Comparison of ENCODE assay signal across 17 cellular contexts in genomic region chr15:73727330-73728018, GRCh38. TPM values are rescaled to one million over a fixed set of nuclear protein-coding genes. Genes with fewer than 3 reads are reported as not detected.
A peak's percentile ranks its signal among the peaks of the same experiment; 100 is the strongest.
DNase-seq lines count a peak whose midpoint lies in the region; ATAC-seq and TF ChIP-seq lines count a peak whose summit lies in the region.
"Had no signal": no experiment of that assay in that cellular context is flagged by ENCODE, and none has a peak within 500 bp of the region (broad histone marks: within the 10 kb centered on the region; RNA-seq: fewer than 3 reads in every experiment).

No MANE protein-coding gene starts in this region.

- H3K27ac ChIP-seq in trophoblast cell (ENCODE audit: low read depth, low read length) = no peak overlapping the region
- H3K27ac ChIP-seq: uterus had no signal

- H3K36me3 Mint-ChIP-seq in neural crest cell (ENCODE audit: low read depth) (no peaks in the 10 kb centered on the region), WTC11 (no peaks in the 10 kb centered on the region)
- H3K36me3 Mint-ChIP-seq: activated naive CD8-positive, alpha-beta T cell treated with anti-CD3 and anti-CD28 coated beads, Interleukin-2, amount 10 ng/mL, durations not matched to agents 7 days and 5 days; CD8-positive, alpha-beta T cell had no signal

- no peak for TF ChIP-seq CTCF in fibroblast of mammary gland (conservative IDR thresholded peaks at IDR 0.05; ENCODE audit: control insufficient read depth, insufficient read depth, low read depth, low read length)
- no peak for TF ChIP-seq CTCF in neural crest cell (conservative IDR thresholded peaks at IDR 0.05)
- no peak for TF ChIP-seq CTCF in WTC11 (IDR thresholded peaks at IDR 0.05)
- TF ChIP-seq CTCF in GM13976 (IDR thresholded peaks at IDR 0.05; ENCODE audit: borderline replicate concordance, control extremely low read depth, extremely low read depth, insufficient read depth, missing control alignments) = no peak

- no peaks in the 10 kb centered on the region for H3K36me3 ChIP-seq in MG63
- no peaks in the 10 kb centered on the region for H3K36me3 ChIP-seq in trophoblast cell (ENCODE audit: control insufficient read depth in 1 of 2, insufficient read depth in 2 of 2, low read length in 2 of 2)
- H3K36me3 ChIP-seq: uterus had no signal

- no peak overlapping the region for H3K4me2 ChIP-seq in trophoblast cell (ENCODE audit: low read length)

- no peak overlapping the region for H4K91ac ChIP-seq in trophoblast cell (ENCODE audit: low read depth, low read length)

- H3K27ac Mint-ChIP-seq in neural crest cell (ENCODE audit: unreplicated experiment) = peak overlapping the region; percentile 31
- H3K27ac Mint-ChIP-seq in WTC11 = no peak overlapping the region
- H3K27ac Mint-ChIP-seq: activated naive CD8-positive, alpha-beta T cell treated with anti-CD3 and anti-CD28 coated beads, Interleukin-2, amount 10 ng/mL, durations not matched to agents 7 days and 5 days; CD8-positive, alpha-beta T cell had no signal

- no peak overlapping the region for H2BK12ac ChIP-seq in trophoblast cell (ENCODE audit: low read length)

- no peak overlapping the region for H2BK120ac ChIP-seq in trophoblast cell (ENCODE audit: insufficient read depth, low read length, poor library complexity)

- no peak overlapping the region for H3K18ac ChIP-seq in trophoblast cell (ENCODE audit: low read length)

- POLR2A ChIA-PET in WTC11 (lab: Charles Lee) = no interaction called here

- no peak overlapping the region for H3K4ac ChIP-seq in trophoblast cell (ENCODE audit: low read depth, low read length)

- no peak overlapping the region for H3K4me3 ChIP-seq in MG63
- no peak overlapping the region for H3K4me3 ChIP-seq in fibroblast of mammary gland (ENCODE audit: control insufficient read depth, low read depth, low read length)
- H3K4me3 ChIP-seq in trophoblast cell (ENCODE audit: low read depth, low read length) = no peak overlapping the region
- H3K4me3 ChIP-seq: uterus had no signal

- no peak overlapping the region for H4K12ac ChIP-seq in trophoblast cell (ENCODE audit: low read depth, low read length)

- H2BK5ac ChIP-seq in trophoblast cell (ENCODE audit: low read depth, low read length, poor library complexity) = no peak overlapping the region

- no CpG with 5 or more reads among the region's 7 CpGs for WGBS in trophoblast cell (ENCODE audit: extremely low coverage, insufficient coverage, insufficient read length)

- H3K9ac ChIP-seq in trophoblast cell (ENCODE audit: low read length) = no peak overlapping the region

- H3K79me2 ChIP-seq in trophoblast cell (ENCODE audit: control insufficient read depth, insufficient read depth, low read length, poor library complexity) = no peaks in the 10 kb centered on the region

- DNase-seq in AG20443 (ENCODE audit: low spot score) = peak; percentile 72
- peak; percentile 11 for DNase-seq in MG63
- DNase-seq in fibroblast of mammary gland (ENCODE audit: low read depth) = peak; percentile 76
- DNase-seq in neural crest cell (ENCODE audit: low read depth, low spot score) = no peak
- no peak for DNase-seq in NCI-H748 (lab: John Stamatoyannopoulos, UW; ENCODE audit: unreplicated experiment)
- DNase-seq in WTC11 (ENCODE audit: low spot score) = no peak
- DNase-seq in GM13976 (ENCODE audit: low spot score) = no peak
- DNase-seq in trophoblast cell = no peak
- DNase-seq: activated CD4-positive, CD25-positive, alpha-beta regulatory T cell; activated CD8-positive, alpha-beta memory T cell treated with anti-CD3 and anti-CD28 coated beads, Interleukin-2, amount 50 U/mL, for 48 hours; activated naive CD8-positive, alpha-beta T cell treated with anti-CD3 and anti-CD28 coated beads, Interleukin-2, amount 10 ng/mL, durations not matched to agents 7 days and 5 days; CD8-positive, alpha-beta T cell; H7; stimulated activated CD4-positive, alpha-beta T cell treated with anti-CD3 and anti-CD28 coated beads, Interleukin-4, amount 100 ng/mL, for 24 hours; stimulated activated naive CD4-positive, alpha-beta T cell; SW 1271; uterus had no signal

- H3K9me3 ChIP-seq in MG63 = 0 out of 2 replicates have a peak, but pooled peaks cover 2% of the 10 kb centered on the region
- H3K9me3 ChIP-seq in trophoblast cell (ENCODE audit: insufficient read depth, low read depth, low read length) = no peaks in the 10 kb centered on the region
- H3K9me3 ChIP-seq: uterus had no signal

- H3K4me1 ChIP-seq in trophoblast cell (ENCODE audit: control insufficient read depth in 1 of 2, insufficient read depth in 2 of 2, low read length in 2 of 2) = no peaks in the 10 kb centered on the region
- H3K4me1 ChIP-seq: uterus had no signal

- no peak overlapping the region for H3K23ac ChIP-seq in trophoblast cell (ENCODE audit: low read length)

- in situ Hi-C loops in GM13976 (cut with MboI; ENCODE audit: low sequenced_read_pairs, unreplicated experiment) = no loop called here

- H3K27me3 Mint-ChIP-seq in neural crest cell (ENCODE audit: low read depth) = no peaks in the 10 kb centered on the region
- no peaks in the 10 kb centered on the region for H3K27me3 Mint-ChIP-seq in WTC11 (ENCODE audit: low read depth)

- no peaks in the 10 kb centered on the region for H3K27me3 ChIP-seq in MG63
- H3K27me3 ChIP-seq in trophoblast cell (ENCODE audit: insufficient read depth, low read length) = no peaks in the 10 kb centered on the region
- H3K27me3 ChIP-seq: uterus had no signal

- no peak overlapping the region for H2AK5ac ChIP-seq in trophoblast cell (ENCODE audit: low read length)

- H3K4me1 Mint-ChIP-seq in neural crest cell (peaks cover 16% of the 10 kb centered on the region), WTC11 (no peaks in the 10 kb centered on the region)
- H3K4me1 Mint-ChIP-seq: activated naive CD8-positive, alpha-beta T cell treated with anti-CD3 and anti-CD28 coated beads, Interleukin-2, amount 10 ng/mL, durations not matched to agents 7 days and 5 days had no signal

- H3K9me3 Mint-ChIP-seq in neural crest cell = no peaks in the 10 kb centered on the region
- H3K9me3 Mint-ChIP-seq in WTC11 = peaks cover 6% of the 10 kb centered on the region; the same call in 1 of the 2 replicates
- H3K9me3 Mint-ChIP-seq: activated naive CD8-positive, alpha-beta T cell treated with anti-CD3 and anti-CD28 coated beads, Interleukin-2, amount 10 ng/mL, durations not matched to agents 7 days and 5 days; CD8-positive, alpha-beta T cell had no signal

- CTCF ChIA-PET in WTC11 (lab: Charles Lee) = interaction anchor here (1.5 to 2.6 kb wide), 3 partner anchors 10 to 140 kb away, joined by 5 to 11 read pairs (median 6); no protein-coding TSS in a partner anchor

- no peak overlapping the region for H4K8ac ChIP-seq in trophoblast cell (ENCODE audit: low read depth, low read length)

- ATAC-seq in WTC11 = no peak
- ATAC-seq: CD8-positive, alpha-beta T cell had no signal

- no peak overlapping the region for H2AFZ ChIP-seq in trophoblast cell (ENCODE audit: insufficient read depth, low read length, poor library complexity)

- no peak overlapping the region for H3K14ac ChIP-seq in trophoblast cell (ENCODE audit: low read length)

- no peaks in the 10 kb centered on the region for H3K79me1 ChIP-seq in trophoblast cell (ENCODE audit: low read length)

- H3K4me3 Mint-ChIP-seq in neural crest cell (no peak overlapping the region), WTC11 (no peak overlapping the region)
- H3K4me3 Mint-ChIP-seq: activated naive CD8-positive, alpha-beta T cell treated with anti-CD3 and anti-CD28 coated beads, Interleukin-2, amount 10 ng/mL, durations not matched to agents 7 days and 5 days; CD8-positive, alpha-beta T cell had no signal

TF ChIP-seq in WTC11, 78 proteins besides CTCF, POLR2A, EP300 and RAD21 (continues in another document):
- TF ChIP-seq ELF4 (CRISPR knock-in tag; IDR thresholded peaks at IDR 0.05; ENCODE audit: low read depth) = no peak
- TF ChIP-seq ARID4B (CRISPR knock-in tag; IDR thresholded peaks at IDR 0.05; ENCODE audit: borderline replicate concordance) = no peak

RNA-seq across cellular contexts. Expression of gene INSYN1, which starts 25.7 kb away (rescaled TPM):
- total RNA-seq in MG63 (2014; rRNA removed; shearing (Covaris generic); ENCODE audit: low replicate concordance) = 15.2 and 21.2 TPM in 2 replicates
- 9.5 and 9.6 TPM in 2 replicates for total RNA-seq in neural crest cell
- 9.0 to 11.9 TPM (median 9.8 TPM) in 3 replicates for total RNA-seq in WTC11 (2021)
- 0.08 and 0.11 TPM in 2 replicates for polyA plus RNA-seq in trophoblast cell (2013)
- total RNA-seq: activated naive CD8-positive, alpha-beta T cell treated with anti-CD3 and anti-CD28 coated beads, Interleukin-2, amount 10 ng/mL, durations not matched to agents 7 days and 5 days; CD8-positive, alpha-beta T cell had no signal

RNA-seq across cellular contexts. Expression of gene CD276, which starts 43.3 kb away (rescaled TPM):
- total RNA-seq in MG63 (2014; rRNA removed; shearing (Covaris generic); ENCODE audit: low replicate concordance) = 139 and 155 TPM in 2 replicates
- total RNA-seq in neural crest cell (184 and 199 TPM in 2 replicates), WTC11 (2021) (146 to 153 TPM (median 150 TPM) in 3 replicates)
- polyA plus RNA-seq in trophoblast cell (2013) = 262 and 276 TPM in 2 replicates
- total RNA-seq: CD8-positive, alpha-beta T cell had no signal

Comparison
In these comparisons a context has a peak if more than half of its experiments do, and no peak if none do; other contexts are left out.
1. DNase-seq: peak in AG20443 (single experiment), MG63 (single experiment) and fibroblast of mammary gland (single experiment); none in neural crest cell (single experiment), NCI-H748 (single experiment), WTC11 (single experiment), GM13976 (single experiment) and trophoblast cell (0 of 2).